In genomic region chr7:73906874-73907273, GRCh38 we compare ENCODE assay signal across 1 cellular context.
TF ChIP-seq lines count a peak whose summit lies in the region.

No MANE protein-coding gene starts in this region.

TF ChIP-seq in SK-N-SH treated with all-trans-retinoic acid at 6 μM for 48 hours, 23 proteins besides CTCF, POLR2A, EP300 and RAD21 (continued from another document):
- TF ChIP-seq TSHZ2 (CRISPR knock-in tag; IDR thresholded peaks at IDR 0.05), result no peak
- no peak for TF ChIP-seq ISL1 (CRISPR knock-in tag; IDR thresholded peaks at IDR 0.05)
- TF ChIP-seq PATZ1 (CRISPR knock-in tag; IDR thresholded peaks at IDR 0.05; ENCODE audit: borderline replicate concordance), result no peak
